In genomic region chr16:67547423-67548264, GRCh38 we compare ENCODE assay signal across 1 cellular context.
TF ChIP-seq lines count a peak whose summit lies in the region.

No MANE protein-coding gene starts in this region.

TF ChIP-seq in GM23338, 12 proteins besides CTCF, POLR2A, EP300 and RAD21 (continued from another document):
- TF ChIP-seq ZNF462 (CRISPR knock-in tag; IDR thresholded peaks at IDR 0.05) (no peak), POLR2AphosphoS5 (IDR thresholded peaks at IDR 0.05; ENCODE audit: low read depth) (no peak), JUNB (IDR thresholded peaks at IDR 0.05; ENCODE audit: unreplicated experiment) (no peak), EZH2phosphoT487 (IDR thresholded peaks at IDR 0.05; ENCODE audit: unreplicated experiment) (no peak), STAT1 (IDR thresholded peaks at IDR 0.05; ENCODE audit: unreplicated experiment) (no peak), NANOG (IDR thresholded peaks at IDR 0.05; ENCODE audit: borderline replicate concordance) (no peak), REST (IDR thresholded peaks at IDR 0.05; ENCODE audit: unreplicated experiment) (no peak)
